Comparison of ENCODE assay signal across 24 cellular contexts in the genomic region with DNA sequence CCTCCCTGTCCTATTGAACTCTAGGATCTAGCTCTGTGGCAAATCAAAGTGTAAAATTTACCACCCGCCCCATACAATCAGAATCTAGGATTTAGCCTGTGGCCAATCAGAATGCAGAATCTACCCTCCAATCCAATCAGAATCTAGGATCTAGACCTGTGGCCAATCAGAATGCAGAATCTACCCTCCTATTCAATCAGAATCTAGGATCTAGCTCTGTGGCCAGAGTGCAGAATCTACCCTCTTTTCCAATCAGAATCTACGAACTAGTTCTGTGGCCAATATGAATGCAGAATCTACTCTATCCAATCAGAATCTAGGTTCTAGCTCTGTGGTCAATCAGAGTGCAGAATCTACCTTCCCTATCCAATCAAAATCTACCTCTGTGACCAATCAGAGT. TPM values are rescaled to one million over a fixed set of nuclear protein-coding genes. Genes with fewer than 3 reads are reported as not detected.
DNase-seq lines count a peak whose midpoint lies in the region; ATAC-seq and TF ChIP-seq lines count a peak whose summit lies in the region.
"Had no signal": no experiment of that assay in that cellular context is flagged by ENCODE, and none has a peak within 500 bp of the region (broad histone marks: within the 10 kb centered on the region; RNA-seq: fewer than 3 reads in every experiment).

No MANE protein-coding gene starts in this region.

- no peaks in the 10 kb centered on the region for H3K4me1 ChIP-seq in naive thymus-derived CD4-positive, alpha-beta T cell (ENCODE audit: control insufficient read depth in 2 of 2, insufficient read depth in 2 of 2, low read length in 2 of 2)
- H3K4me1 ChIP-seq: BLaER1 had no signal

- peaks cover 26% of the 10 kb centered on the region for H3K36me3 Mint-ChIP-seq in natural killer cell
- peaks cover 25% of the 10 kb centered on the region for H3K36me3 Mint-ChIP-seq in natural killer cell treated with Interleukin-12 subunit alpha and Interleukin-12 subunit beta and Interleukin-15 and Interleukin-18, amount 100 ng/mL, for 72 hours
- peaks cover 19 to 52% (median 32%) of the 10 kb centered on the region in 5 donors for H3K36me3 Mint-ChIP-seq in naive thymus-derived CD4-positive, alpha-beta T cell

- TF ChIP-seq CTCF in natural killer cell (IDR thresholded peaks at IDR 0.05): no peak

- peak overlapping the region; percentile 26 to 52 for H3K27ac Mint-ChIP-seq in natural killer cell
- no peak overlapping the region for H3K27ac Mint-ChIP-seq in natural killer cell treated with Interleukin-12 subunit alpha and Interleukin-12 subunit beta and Interleukin-15 and Interleukin-18, amount 100 ng/mL, for 72 hours
- H3K27ac Mint-ChIP-seq in naive thymus-derived CD4-positive, alpha-beta T cell: peak overlapping the region in 6 of 9 donors; percentile 53 to 77 (median 61)
- H3K27ac Mint-ChIP-seq: CD8-positive, alpha-beta T cell had no signal

- H3K4me3 ChIP-seq in naive thymus-derived CD4-positive, alpha-beta T cell (ENCODE audit: low read length): no peak overlapping the region
- H3K4me3 ChIP-seq: BLaER1 had no signal

- H3K4me1 Mint-ChIP-seq in natural killer cell: peaks cover 0 to 5% of the 10 kb centered on the region in 2 donors
- H3K4me1 Mint-ChIP-seq in natural killer cell treated with Interleukin-12 subunit alpha and Interleukin-12 subunit beta and Interleukin-15 and Interleukin-18, amount 100 ng/mL, for 72 hours (ENCODE audit: low read depth in 2 of 2): peaks cover 0 to 15% of the 10 kb centered on the region in 2 donors
- peaks cover 0 to 5% (median 0%) of the 10 kb centered on the region in 7 donors for H3K4me1 Mint-ChIP-seq in naive thymus-derived CD4-positive, alpha-beta T cell

- ATAC-seq in natural killer cell (no peak), GM21515 (IDR thresholded peaks at IDR 0.05; ENCODE audit: unreplicated experiment) (no peak), HG03342 (IDR thresholded peaks at IDR 0.05; ENCODE audit: unreplicated experiment) (no peak), HG02973 (IDR thresholded peaks at IDR 0.05; ENCODE audit: unreplicated experiment) (no peak)
- no peak for ATAC-seq in natural killer cell treated with Interleukin-12 subunit alpha and Interleukin-12 subunit beta and Interleukin-15 and Interleukin-18, amount 100 ng/mL, for 72 hours
- no peak for ATAC-seq in naive thymus-derived CD4-positive, alpha-beta T cell
- ATAC-seq: CD8-positive, alpha-beta T cell had no signal

- no peaks in the 10 kb centered on the region for H3K9me3 Mint-ChIP-seq in natural killer cell
- no peaks in the 10 kb centered on the region for H3K9me3 Mint-ChIP-seq in natural killer cell treated with Interleukin-12 subunit alpha and Interleukin-12 subunit beta and Interleukin-15 and Interleukin-18, amount 100 ng/mL, for 72 hours
- H3K9me3 Mint-ChIP-seq in naive thymus-derived CD4-positive, alpha-beta T cell: peaks cover 0 to 2% (median 0%) of the 10 kb centered on the region in 11 donors
- H3K9me3 Mint-ChIP-seq: CD8-positive, alpha-beta T cell had no signal

- peaks cover 49 to 95% (median 52%) of the 10 kb centered on the region in 3 experiments for H3K36me3 ChIP-seq in naive thymus-derived CD4-positive, alpha-beta T cell (ENCODE audit: control insufficient read depth in 2 of 3, insufficient read depth in 3 of 3, low read length in 3 of 3)

- H3K27ac ChIP-seq in naive thymus-derived CD4-positive, alpha-beta T cell (ENCODE audit: low read depth, low read length): peak overlapping the region; percentile 49
- H3K27ac ChIP-seq: BLaER1 had no signal

- no peak overlapping the region for H3K4me3 Mint-ChIP-seq in natural killer cell
- H3K4me3 Mint-ChIP-seq in natural killer cell treated with Interleukin-12 subunit alpha and Interleukin-12 subunit beta and Interleukin-15 and Interleukin-18, amount 100 ng/mL, for 72 hours: no peak overlapping the region
- no peak overlapping the region for H3K4me3 Mint-ChIP-seq in naive thymus-derived CD4-positive, alpha-beta T cell
- H3K4me3 Mint-ChIP-seq: CD8-positive, alpha-beta T cell had no signal

- DNase-seq in natural killer cell (no peak), RKO (ENCODE audit: low spot score) (peak; percentile 37)
- no peak for DNase-seq in natural killer cell treated with Interleukin-12 subunit alpha and Interleukin-12 subunit beta and Interleukin-15 and Interleukin-18, amount 100 ng/mL, for 72 hours (ENCODE audit: low spot score)
- no peak for DNase-seq in naive thymus-derived CD4-positive, alpha-beta T cell
- DNase-seq: CD8-positive, alpha-beta T cell; DND-41; GOT3; HCEC 1CT; MM.1S; NCI-H1048; NCI-H1417 treated with DMSO at 0.1 percent for 48 hours; NCI-H187 treated with DMSO at 0.1 percent for 48 hours; NCI-H2107; NCI-H446 treated with DMSO at 0.1 percent for 48 hours; NCI-H526 treated with DMSO at 0.1 percent for 48 hours; OCI-M1; RPMI8226; SHP77 had no signal

- intact Hi-C loops in natural killer cell (cut with micrococcal nuclease): no loop called here
- intact Hi-C loops in naive thymus-derived CD4-positive, alpha-beta T cell (cut with micrococcal nuclease): loop anchor here (5.0 kb wide), 1 partner anchor 36 kb away; no protein-coding TSS in a partner anchor

- H3K27me3 ChIP-seq in naive thymus-derived CD4-positive, alpha-beta T cell (ENCODE audit: control insufficient read depth in 2 of 2, insufficient read depth in 2 of 2, low read length in 2 of 2): no peaks in the 10 kb centered on the region
- H3K27me3 ChIP-seq: BLaER1 had no signal

- no peaks in the 10 kb centered on the region for H3K27me3 Mint-ChIP-seq in natural killer cell (ENCODE audit: low read depth in 2 of 2)
- H3K27me3 Mint-ChIP-seq in natural killer cell treated with Interleukin-12 subunit alpha and Interleukin-12 subunit beta and Interleukin-15 and Interleukin-18, amount 100 ng/mL, for 72 hours: no peaks in the 10 kb centered on the region
- no peaks in the 10 kb centered on the region for H3K27me3 Mint-ChIP-seq in naive thymus-derived CD4-positive, alpha-beta T cell

- CTCF ChIA-PET in naive thymus-derived CD4-positive, alpha-beta T cell (lab: Charles Lee): interaction anchor here (0.6 to 3.2 kb wide), 2 partner anchors 12 to 58 kb away, joined by 3 to 10 read pairs; no protein-coding TSS in a partner anchor

- POLR2A ChIA-PET in naive thymus-derived CD4-positive, alpha-beta T cell (lab: Charles Lee): interaction anchor here (0.5 to 0.9 kb wide), 3 partner anchors 13 to 41 kb away, joined by 3 read pairs; no protein-coding TSS in a partner anchor

- no peaks in the 10 kb centered on the region for H3K9me3 ChIP-seq in naive thymus-derived CD4-positive, alpha-beta T cell (ENCODE audit: control insufficient read depth in 2 of 3, low read length in 3 of 3)
- H3K9me3 ChIP-seq: BLaER1 had no signal

RNA-seq across cellular contexts. Expression of a gene that starts 25.8 kb away (rescaled TPM):
- total RNA-seq in natural killer cell: 100 to 1,000 TPM; 179 to 216 (median 203) TPM
- total RNA-seq in natural killer cell treated with Interleukin-12 subunit alpha and Interleukin-12 subunit beta and Interleukin-15 and Interleukin-18, amount 100 ng/mL, for 72 hours: 10 to 100 TPM; 82.3 to 100.0 TPM
- 100 to 1,000 TPM; 120 to 181 (median 123) TPM for total RNA-seq in naive thymus-derived CD4-positive, alpha-beta T cell
- 100 to 1,000 TPM in 1 of 2 donors, 10 to 100 TPM in 1; 39.5 to 105 TPM for polyA plus RNA-seq in naive thymus-derived CD4-positive, alpha-beta T cell

RNA-seq across cellular contexts. Expression of a gene that starts 30.1 kb away (rescaled TPM):
- total RNA-seq in natural killer cell: under 1 TPM in 2 of 3 donors, not detected in 1; 0.14 to 0.20 TPM
- total RNA-seq in natural killer cell treated with Interleukin-12 subunit alpha and Interleukin-12 subunit beta and Interleukin-15 and Interleukin-18, amount 100 ng/mL, for 72 hours: under 1 TPM in 1 of 2 donors, not detected in 1; 0.36 TPM
- 1 to 10 TPM in 1 of 5 experiments, under 1 TPM in 3, not detected in 1; 0.11 to 1.3 (median 0.34) TPM for total RNA-seq in naive thymus-derived CD4-positive, alpha-beta T cell
- under 1 TPM in 1 of 2 donors, not detected in 1; 0.07 TPM for polyA plus RNA-seq in naive thymus-derived CD4-positive, alpha-beta T cell
- total RNA-seq: CD8-positive, alpha-beta T cell had no signal

RNA-seq across cellular contexts. Expression of a gene that starts 54.8 kb away (rescaled TPM):
- total RNA-seq in natural killer cell: 10 to 100 TPM; 19.1 to 23.3 (median 19.8) TPM
- total RNA-seq in natural killer cell treated with Interleukin-12 subunit alpha and Interleukin-12 subunit beta and Interleukin-15 and Interleukin-18, amount 100 ng/mL, for 72 hours: 10 to 100 TPM; 16.4 to 25.4 TPM
- 10 to 100 TPM; 17.5 to 29.8 (median 21.2) TPM for total RNA-seq in naive thymus-derived CD4-positive, alpha-beta T cell
- polyA plus RNA-seq in naive thymus-derived CD4-positive, alpha-beta T cell: 1 to 10 TPM; 1.8 to 6.8 TPM

RNA-seq across cellular contexts. Expression of a gene that starts 55.1 kb away (rescaled TPM):
- total RNA-seq in natural killer cell: not detected
- 1 to 10 TPM in 1 of 2 donors, not detected in 1; 3.0 TPM for total RNA-seq in natural killer cell treated with Interleukin-12 subunit alpha and Interleukin-12 subunit beta and Interleukin-15 and Interleukin-18, amount 100 ng/mL, for 72 hours
- 10 to 100 TPM in 1 of 5 experiments, 1 to 10 TPM in 1, not detected in 3; 3.2 to 12.3 TPM for total RNA-seq in naive thymus-derived CD4-positive, alpha-beta T cell
- polyA plus RNA-seq in naive thymus-derived CD4-positive, alpha-beta T cell: 1 to 10 TPM in 1 of 2 donors, not detected in 1; 9.7 TPM
- total RNA-seq: A673; CD8-positive, alpha-beta T cell; G401 had no signal

RNA-seq across cellular contexts. Expression of a gene that starts 55.1 kb away (rescaled TPM):
- 100 to 1,000 TPM; 125 to 152 (median 125) TPM for total RNA-seq in natural killer cell
- 100 to 1,000 TPM in 1 of 2 donors, 10 to 100 TPM in 1; 88.9 to 121 TPM for total RNA-seq in natural killer cell treated with Interleukin-12 subunit alpha and Interleukin-12 subunit beta and Interleukin-15 and Interleukin-18, amount 100 ng/mL, for 72 hours
- total RNA-seq in naive thymus-derived CD4-positive, alpha-beta T cell: 100 to 1,000 TPM in 2 of 5 experiments, 10 to 100 TPM in 3; 81.3 to 120 (median 90.4) TPM
- polyA plus RNA-seq in naive thymus-derived CD4-positive, alpha-beta T cell: 10 to 100 TPM; 16.2 to 30.9 TPM

Comparison
In these comparisons a context has a peak if more than half of its experiments do, and no peak if none do; other contexts are left out.
1. H3K27ac Mint-ChIP-seq: peak in natural killer cell (2 of 2) and naive thymus-derived CD4-positive, alpha-beta T cell (6 of 9); none in natural killer cell treated with Interleukin-12 subunit alpha and Interleukin-12 subunit beta and Interleukin-15 and Interleukin-18, amount 100 ng/mL, for 72 hours (0 of 2).